Comparison of ENCODE assay signal across 23 cellular contexts in the genomic region with DNA sequence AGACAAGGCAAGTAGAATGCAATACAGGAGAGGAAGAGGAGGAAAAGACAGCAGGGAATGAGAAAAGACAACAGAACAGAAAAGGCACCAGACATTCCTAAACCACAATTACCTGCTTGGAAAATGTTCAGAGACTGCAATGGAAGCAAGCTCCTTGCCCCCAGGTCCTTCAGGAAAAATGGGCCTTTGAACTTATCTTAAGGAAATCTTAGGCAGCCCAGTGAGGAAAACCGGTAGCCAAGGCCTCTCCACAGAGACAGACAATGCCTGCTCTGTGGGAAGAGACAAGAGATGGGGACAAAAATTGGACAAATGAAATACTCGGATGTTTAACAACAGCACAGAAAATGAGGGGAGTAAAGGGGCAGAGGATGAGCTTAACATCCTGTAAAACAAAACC. TPM values are rescaled to one million over a fixed set of nuclear protein-coding genes. Genes with fewer than 3 reads are reported as not detected.
"Had no signal": no experiment of that assay in that cellular context is flagged by ENCODE, and none has a peak within 500 bp of the region (broad histone marks: within the 10 kb centered on the region; RNA-seq: fewer than 3 reads in every experiment).

No MANE protein-coding gene starts in this region.

- H3K36me3 ChIP-seq: heart left ventricle, neutrophil, right lobe of liver had no signal

- H3K4me3 ChIP-seq: coronary artery, heart left ventricle, psoas muscle, right lobe of liver had no signal

- H3K9me3 ChIP-seq: heart left ventricle, neutrophil, psoas muscle, right lobe of liver had no signal

- H3K9me3 Mint-ChIP-seq: endodermal cell, nephron had no signal

- H3K4me1 ChIP-seq: psoas muscle, right lobe of liver had no signal

- H3K27ac Mint-ChIP-seq: endodermal cell, naive B cell, nephron, type B pancreatic cell had no signal

- ATAC-seq: heart left ventricle, left lobe of liver, psoas muscle, right lobe of liver had no signal

- FAIRE-seq: islet of Langerhans, urothelium cell line had no signal

- H3K27ac ChIP-seq: coronary artery, heart left ventricle, neutrophil, psoas muscle, right lobe of liver had no signal

- H3K4me1 Mint-ChIP-seq: naive B cell, nephron had no signal

- H3K36me3 Mint-ChIP-seq: naive B cell, type B pancreatic cell had no signal

- H3K27me3 ChIP-seq: right lobe of liver had no signal

- DNase-seq: effector CD4-positive, alpha-beta T cell; endodermal cell; foreskin melanocyte; heart left ventricle; hypothalamus; midbrain; naive B cell; psoas muscle; retina; right lobe of liver; stimulated activated CD4-positive, alpha-beta T cell treated with anti-CD3 and anti-CD28 coated beads, Interleukin-2, amount 100 ng/mL, for 24 hours; stimulated activated CD4-positive, alpha-beta T cell treated with anti-CD3 and anti-CD28 coated beads, Interleukin-4, amount 100 ng/mL, for 4 hours; stimulated activated naive CD4-positive, alpha-beta T cell treated with Interleukin-2 at 50 U/mL for 16 hours had no signal

- H3K4me3 Mint-ChIP-seq: endodermal cell, naive B cell, nephron, type B pancreatic cell had no signal

RNA-seq across cellular contexts. Expression of gene HTR4, which starts 31.2 kb away (rescaled TPM):
- total RNA-seq: chondrocyte, dermis microvascular lymphatic vessel endothelial cell, endodermal cell, left lobe of liver, osteoblast had no signal
